ENCODE assay signal across 1 cellular context in genomic region chr10:33249137-33249536, GRCh38.
TF ChIP-seq lines count a peak whose summit lies in the region.

No MANE protein-coding gene starts in this region.

TF ChIP-seq in IMR-90, 13 proteins besides CTCF, POLR2A, EP300 and RAD21 (continued from another document):
- TF ChIP-seq ELK1 (IDR thresholded peaks at IDR 0.05; ENCODE audit: borderline replicate concordance, low read depth, low read length) (no peak), BHLHE40 (IDR thresholded peaks at IDR 0.05; ENCODE audit: low read depth, low read length) (no peak)
